Comparison of ENCODE assay signal across 25 cellular contexts in genomic region chr6:136341367-136341766, GRCh38. TPM values are rescaled to one million over a fixed set of nuclear protein-coding genes. Genes with fewer than 3 reads are reported as not detected.
DNase-seq lines count a peak whose midpoint lies in the region; ATAC-seq, FAIRE-seq and TF ChIP-seq lines count a peak whose summit lies in the region.
"Had no signal": no experiment of that assay in that cellular context is flagged by ENCODE, and none has a peak within 500 bp of the region (broad histone marks: within the 10 kb centered on the region; RNA-seq: fewer than 3 reads in every experiment).

No MANE protein-coding gene starts in this region.

- peaks cover 2% of the 10 kb centered on the region; the same call in 1 of the 2 replicates for H3K27me3 ChIP-seq in IMR-90 (ENCODE audit: control insufficient read depth, insufficient read depth, low read length)
- H3K27me3 ChIP-seq in K562 (ENCODE audit: control insufficient read depth in 2 of 2, insufficient read depth in 2 of 2, low read length in 2 of 2): peaks cover 0 to 3% of the 10 kb centered on the region in 2 experiments; a peak in 2 of 5 replicates
- H3K27me3 ChIP-seq in esophagus muscularis mucosa: no peaks in the 10 kb centered on the region
- H3K27me3 ChIP-seq: BE2C, BLaER1 had no signal

- no peaks in the 10 kb centered on the region for H3K79me1 ChIP-seq in IMR-90 (ENCODE audit: low read depth in 1 of 2, low read length in 2 of 2)

- H3K18ac ChIP-seq in IMR-90 (ENCODE audit: low read depth, low read length): no peak overlapping the region

- BruUV-seq in IMR-90 (replicated peaks; lab: Mats Ljungman, UMichigan): no TSS peak
- no TSS peak for BruUV-seq in K562 (replicated peaks; lab: Mats Ljungman, UMichigan)

- no peak overlapping the region for H3K23ac ChIP-seq in IMR-90 (ENCODE audit: low read depth, low read length)

- ATAC-seq in IMR-90 (ENCODE audit: low read depth) (no peak), K562 (no peak), WTC11 (no peak)

- H2BK15ac ChIP-seq in IMR-90 (ENCODE audit: low read depth, low read length): no peak overlapping the region

- H3K4me3 Mint-ChIP-seq in WTC11: no peak overlapping the region
- H3K4me3 Mint-ChIP-seq: CD14-positive monocyte; CD4-positive, alpha-beta memory T cell; CD4-positive, CD25-positive, alpha-beta regulatory T cell; CD8-positive, alpha-beta memory T cell had no signal

- H3K27ac ChIP-seq in IMR-90 (ENCODE audit: insufficient read depth, low read length) (no peak overlapping the region), K562 (ENCODE audit: extremely low read depth, low read depth, low read length) (no peak overlapping the region), esophagus muscularis mucosa (replicated peaks in 1 of 4) (no peak overlapping the region)
- H3K27ac ChIP-seq: BLaER1 had no signal

- peaks cover 4% of the 10 kb centered on the region; the same call in 1 of the 2 replicates for H3K4me1 Mint-ChIP-seq in WTC11
- H3K4me1 Mint-ChIP-seq: CD14-positive monocyte; CD4-positive, alpha-beta memory T cell; CD4-positive, CD25-positive, alpha-beta regulatory T cell; CD8-positive, alpha-beta memory T cell had no signal

- no peak overlapping the region for H3K9ac ChIP-seq in IMR-90 (ENCODE audit: low read depth, low read length)
- no peak overlapping the region for H3K9ac ChIP-seq in K562 (ENCODE audit: insufficient read depth in 1 of 2, low read depth in 2 of 2, low read length in 2 of 2)
- H3K9ac ChIP-seq: BLaER1 had no signal

- no peak overlapping the region for H3K4ac ChIP-seq in IMR-90 (ENCODE audit: low read depth, low read length)

- no peak for DNase-seq in IMR-90
- DNase-seq in K562 (ENCODE audit: extremely low read depth in 1 of 4, low spot score in 3 of 4): no peak
- DNase-seq in esophagus muscularis mucosa (ENCODE audit: extremely low spot score): peak; percentile 34
- no peak for DNase-seq in NCI-H1417 treated with DMSO at 0.1 percent for 48 hours (lab: John Stamatoyannopoulos, UW)
- no peak for DNase-seq in WTC11 (ENCODE audit: low spot score)
- DNase-seq: 8988T; ACHN; C1 segment of cervical spinal cord; CD4-positive, alpha-beta memory T cell; CD4-positive, CD25-positive, alpha-beta regulatory T cell; CD8-positive, alpha-beta memory T cell; COR-L47; DMS 273 treated with DMSO at 0.1 percent for 48 hours; DMS153; DMS53; DMS79; DND-41; GDM1 had no signal

- TF ChIP-seq POLR2A in IMR-90 (IDR thresholded peaks at IDR 0.05; ENCODE audit: low read depth, low read length) (no peak), K562 (conservative IDR thresholded peaks at IDR 0.05) (no peak), esophagus muscularis mucosa (IDR thresholded peaks at IDR 0.05; ENCODE audit: low read depth) (no peak)

- H3K4me2 ChIP-seq in IMR-90 (ENCODE audit: low read depth, low read length) (no peak overlapping the region), K562 (ENCODE audit: insufficient read depth, low read length) (no peak overlapping the region)
- H3K4me2 ChIP-seq: BLaER1 had no signal

- H3K36me3 ChIP-seq in IMR-90 (ENCODE audit: control insufficient read depth, insufficient read depth, low read length) (no peaks in the 10 kb centered on the region), K562 (ENCODE audit: control insufficient read depth, insufficient read depth, low read length) (no peaks in the 10 kb centered on the region), esophagus muscularis mucosa (no peaks in the 10 kb centered on the region)
- H3K36me3 ChIP-seq: BLaER1 had no signal

- TF ChIP-seq EP300 in K562 (IDR thresholded peaks at IDR 0.05; ENCODE audit: low read length): no peak
- no peak for TF ChIP-seq EP300 in esophagus muscularis mucosa (IDR thresholded peaks at IDR 0.05)

- no peak overlapping the region for H3K27ac Mint-ChIP-seq in WTC11
- H3K27ac Mint-ChIP-seq: CD4-positive, alpha-beta memory T cell; CD4-positive, CD25-positive, alpha-beta regulatory T cell; CD8-positive, alpha-beta memory T cell had no signal

- no peaks in the 10 kb centered on the region for H3K27me3 Mint-ChIP-seq in WTC11 (ENCODE audit: low read depth)
- H3K27me3 Mint-ChIP-seq: CD4-positive, alpha-beta memory T cell had no signal

- no peaks in the 10 kb centered on the region for H3K9me3 Mint-ChIP-seq in WTC11
- H3K9me3 Mint-ChIP-seq: CD14-positive monocyte; CD4-positive, alpha-beta memory T cell; CD4-positive, CD25-positive, alpha-beta regulatory T cell; CD8-positive, alpha-beta memory T cell had no signal

- TF ChIP-seq CTCF in IMR-90 (conservative IDR thresholded peaks at IDR 0.05; ENCODE audit: low read depth, low read length) (no peak), K562 (IDR thresholded peaks at IDR 0.05 in 2 of 3, conservative IDR thresholded peaks at IDR 0.05 in 1 of 3; ENCODE audit: insufficient read depth in 2 of 3, low read depth in 1 of 3, low read length in 3 of 3) (no peak), esophagus muscularis mucosa (IDR thresholded peaks at IDR 0.05) (no peak), WTC11 (IDR thresholded peaks at IDR 0.05) (no peak)

- no peak overlapping the region for H4K5ac ChIP-seq in IMR-90 (ENCODE audit: low read depth, low read length)

- H3K9me3 ChIP-seq in IMR-90 (ENCODE audit: control insufficient read depth, insufficient read depth, low read length) (no peaks in the 10 kb centered on the region), K562 (replicated peaks; ENCODE audit: control insufficient read depth, insufficient read depth, low read depth, low read length) (no peaks in the 10 kb centered on the region), esophagus muscularis mucosa (no peaks in the 10 kb centered on the region)
- H3K9me3 ChIP-seq: BE2C, BLaER1 had no signal

- H3K4me3 ChIP-seq in IMR-90 (ENCODE audit: insufficient read depth, low read depth, low read length) (no peak overlapping the region), K562 (no peak overlapping the region), esophagus muscularis mucosa (no peak overlapping the region)
- H3K4me3 ChIP-seq: BLaER1, GM12878 had no signal

- POLR2A ChIA-PET in IMR-90 (lab: Charles Lee; ENCODE audit: unreplicated experiment): no interaction called here
- POLR2A ChIA-PET in K562 (lab: Yijun Ruan, JAX): interaction anchor here (0.6 to 1.1 kb wide), 2 partner anchors 8 to 211 kb away, joined by 3 read pairs; no protein-coding TSS in a partner anchor
- POLR2A ChIA-PET in WTC11 (lab: Charles Lee): no interaction called here

- no peak overlapping the region for H2AK9ac ChIP-seq in IMR-90 (replicated peaks; ENCODE audit: low read depth, low read length, poor library complexity)

- no peak overlapping the region for H4K8ac ChIP-seq in IMR-90 (ENCODE audit: low read depth in 2 of 2, low read length in 2 of 2)

- dilution Hi-C loops in IMR-90 (cut with HindIII; ENCODE audit: low sequenced_read_pairs, unreplicated experiment): no loop called here

- no peak overlapping the region for H2AK5ac ChIP-seq in IMR-90 (ENCODE audit: low read depth, low read length)

- no peak overlapping the region for H2BK20ac ChIP-seq in IMR-90 (ENCODE audit: low read depth, low read length)

- H2BK120ac ChIP-seq in IMR-90 (ENCODE audit: low read depth, low read length): no peak overlapping the region

- intact Hi-C loops in IMR-90 (cut with micrococcal nuclease): loop anchor here (10.0 kb wide), 1 partner anchor 453 kb away; the partner anchor contains the start of gene MAP3K5
- intact Hi-C loops in K562 (cut with micrococcal nuclease): no loop called here
- intact Hi-C loops in esophagus muscularis mucosa (cut with DNase I): no loop called here

- H4K20me1 ChIP-seq in IMR-90 (ENCODE audit: insufficient read depth, low read length) (no peaks in the 10 kb centered on the region), K562 (replicated peaks; ENCODE audit: control insufficient read depth, insufficient read depth, low read length) (no peaks in the 10 kb centered on the region)
- H4K20me1 ChIP-seq: BLaER1 had no signal

- H4K91ac ChIP-seq in IMR-90 (ENCODE audit: insufficient read depth, low read depth, low read length): no peak overlapping the region

- no peak overlapping the region for H3K56ac ChIP-seq in IMR-90 (ENCODE audit: extremely low read depth, insufficient read depth, low read length)

- H3K14ac ChIP-seq in IMR-90 (replicated peaks; ENCODE audit: low read depth, low read length): no peak overlapping the region

- H3K4me1 ChIP-seq in IMR-90 (ENCODE audit: control insufficient read depth, insufficient read depth, low read length): no peaks in the 10 kb centered on the region
- no peaks in the 10 kb centered on the region for H3K4me1 ChIP-seq in K562 (replicated peaks in 1 of 2; ENCODE audit: control insufficient read depth in 2 of 2, insufficient read depth in 2 of 2, low read length in 2 of 2)
- no peaks in the 10 kb centered on the region for H3K4me1 ChIP-seq in esophagus muscularis mucosa
- H3K4me1 ChIP-seq: BE2C, BLaER1 had no signal

- H2BK5ac ChIP-seq in IMR-90 (ENCODE audit: low read depth, low read length, poor library complexity, severe bottlenecking): no peak overlapping the region

- H2AFZ ChIP-seq in IMR-90 (replicated peaks; ENCODE audit: low read length, poor library complexity) (no peak overlapping the region), K562 (ENCODE audit: low read depth, low read length) (no peak overlapping the region)

- no peaks in the 10 kb centered on the region for H3K79me2 ChIP-seq in K562 (ENCODE audit: control insufficient read depth, insufficient read depth, low read length)

- CTCF ChIA-PET in IMR-90 (lab: Yijun Ruan, JAX): interaction anchor here (0.6 kb wide), 1 partner anchor 55 kb away, joined by 3 read pairs; no protein-coding TSS in a partner anchor
- CTCF ChIA-PET in K562 (lab: Yijun Ruan, JAX; ENCODE audit: low intra/inter-chr PET ratio): interaction anchor here (0.8 to 1.9 kb wide), 3 partner anchors 206 to 451 kb away, joined by 3 to 8 read pairs (median 6); partner anchors contain the start of genes MAP3K5 and MAP7
- CTCF ChIA-PET in WTC11 (lab: Charles Lee): no interaction called here

- TF ChIP-seq RAD21 in IMR-90 (IDR thresholded peaks at IDR 0.05; ENCODE audit: low read length) (no peak), K562 (CRISPR knock-in tag; conservative IDR thresholded peaks at IDR 0.05 in 1 of 2, IDR thresholded peaks at IDR 0.05 in 1 of 2) (no peak)

- H3K9me1 ChIP-seq in IMR-90 (ENCODE audit: insufficient read depth, low read length): no peaks in the 10 kb centered on the region; the same call in 1 of the 2 replicates
- no peaks in the 10 kb centered on the region for H3K9me1 ChIP-seq in K562 (ENCODE audit: control insufficient read depth, insufficient read depth, low read length)

- whole genome bisulfite sequencing in IMR-90 (ENCODE audit: extremely low coverage in 2 of 2, insufficient read length in 1 of 2), 2 experiments: no CpG with 5 or more reads among the region's 3 CpGs
- WGBS in K562 (ENCODE audit: insufficient coverage, low coverage, missing lambda C conversion rate): 38% methylated on average over 3 of the region's 3 CpGs
- 95% methylated on average over 3 of the region's 3 CpGs for WGBS in esophagus muscularis mucosa

- in situ Hi-C loops in IMR-90 (cut with MboI; ENCODE audit: low sequenced_read_pairs) (no loop called here), K562 (cut with MboI) (loop anchor here (25.0 kb wide), 1 partner anchor 196 kb away; no protein-coding TSS in a partner anchor)

- H3K36me3 Mint-ChIP-seq in WTC11: peaks cover 16% of the 10 kb centered on the region
- H3K36me3 Mint-ChIP-seq: CD4-positive, alpha-beta memory T cell; CD4-positive, CD25-positive, alpha-beta regulatory T cell; CD8-positive, alpha-beta memory T cell had no signal

- no peak for FAIRE-seq in K562 (lab: Jason Lieb, UNC)
- FAIRE-seq: A204.1, GM12878, GM12892, GM18507 had no signal

RNA-seq across cellular contexts. Expression of gene BCLAF1, which starts 51.7 kb away (rescaled TPM):
- total RNA-seq in IMR-90 (2012; rRNA removed) (141 and 142 TPM in 2 replicates), K562 (2014; rRNA removed) (182 and 286 TPM in 2 replicates), K562 (2014; rRNA removed; fragmentation: Illumina TruSeq; extraction: Trizol) (206 and 262 TPM in 2 replicates), K562 (2015; rRNA removed; fragmentation: Illumina TruSeq; extraction: Trizol) (253 and 263 TPM in 2 replicates), K562 (2021) (144 and 165 TPM in 2 replicates), esophagus muscularis mucosa (10 to 100 TPM; 69.7 to 90.1 (median 75.4) TPM), WTC11 (2021) (147 to 184 TPM (median 162 TPM) in 3 replicates)
- polyA plus RNA-seq in IMR-90 (2012; rRNA removed) (33.4 and 34.0 TPM in 2 replicates), K562 (2011; rRNA removed) (96.1 and 102 TPM in 2 replicates), K562 (2014; fragmentation: Illumina TruSeq; extraction: Trizol) (165 and 195 TPM in 2 replicates), K562 (2014; fragmentation: Nextera tagmentation; extraction: Ambion mirVana) (10 to 100 TPM; 65.4 to 87.3 TPM), K562 (2014; rRNA removed) (93.8 and 116 TPM in 2 replicates)
- 4.1 and 5.6 TPM in 2 replicates for polyA plus RNA-seq in IMR-90 (2012; cell fraction: cytosol; rRNA removed)
- 4.8 and 57.8 TPM in 2 replicates for polyA plus RNA-seq in IMR-90 (2012; cell fraction: nucleus; rRNA removed; ENCODE audit: low replicate concordance)
- 137 and 633 TPM in 2 replicates for total RNA-seq in K562 (2011; cell fraction: chromatin; rRNA removed; ENCODE audit: low replicate concordance)
- total RNA-seq in K562 (2011; cell fraction: nucleolus; rRNA removed): 47.0 and 65.4 TPM in 2 replicates
- 148 and 223 TPM in 2 replicates for total RNA-seq in K562 (2011; cell fraction: nucleoplasm; rRNA removed)
- 23.3 and 33.3 TPM in 2 replicates for polyA plus RNA-seq in K562 (2011; cell fraction: cytosol; rRNA removed)
- polyA plus RNA-seq in K562 (2011; cell fraction: nucleus; rRNA removed): 105 and 150 TPM in 2 replicates
- 53.6 and 80.8 TPM in 2 replicates for polyA plus RNA-seq in K562 (2012)
- polyA minus RNA-seq in K562 (2011; rRNA and poly(A)+ RNA removed): 302 and 350 TPM in 2 replicates
- 82.9 and 149 TPM in 2 replicates for polyA minus RNA-seq in K562 (2011; cell fraction: cytosol; rRNA and poly(A)+ RNA removed)
- polyA minus RNA-seq in K562 (2011; cell fraction: nucleus; rRNA and poly(A)+ RNA removed): 169 and 344 TPM in 2 replicates
